8 cellular contexts compared by ENCODE assay signal in genomic region chr2:68463287-68463877, GRCh38. TPM values are rescaled to one million over a fixed set of nuclear protein-coding genes. Genes with fewer than 3 reads are reported as not detected.
DNase-seq lines count a peak whose midpoint lies in the region; ATAC-seq, FAIRE-seq and TF ChIP-seq lines count a peak whose summit lies in the region.

No MANE protein-coding gene starts in this region.

- H3K27ac Mint-ChIP-seq in MCF 10A (ENCODE audit: low read depth, unreplicated experiment) = no peak overlapping the region

- TF ChIP-seq CTCF in A549 (IDR thresholded peaks at IDR 0.05) (peak; percentile 94), GM12872 (IDR thresholded peaks at IDR 0.05; ENCODE audit: insufficient read depth, low read depth, low read length) (peak; percentile 65), MCF 10A (IDR thresholded peaks at IDR 0.05; ENCODE audit: unreplicated experiment) (peak; percentile 66), right lobe of liver (IDR thresholded peaks at IDR 0.05) (peak; percentile 76 to 83 (median 80))

- H3K4me3 Mint-ChIP-seq in MCF 10A (ENCODE audit: unreplicated experiment) = no peak overlapping the region

- H3K4me2 ChIP-seq in A549 = no peak overlapping the region

- POLR2A ChIA-PET in A549 (lab: Yijun Ruan, JAX) (interaction anchor here (0.6 to 1.0 kb wide), 3 partner anchors 10 to 462 kb away, joined by 5 to 6 read pairs (median 6); no protein-coding TSS in a partner anchor), MCF 10A (lab: Yijun Ruan, JAX) (interaction anchor here (0.5 to 2.4 kb wide), 11 partner anchors 10 to 462 kb away, joined by 3 to 7 read pairs (median 3); partner anchors contain the start of gene PPP3R1)

- H3K9me3 ChIP-seq in A549 = no peaks in the 10 kb centered on the region
- no peaks in the 10 kb centered on the region for H3K9me3 ChIP-seq in right lobe of liver

- FAIRE-seq in A549 (lab: Jason Lieb, UNC) = peak; percentile 80

- H3K27ac ChIP-seq in A549 = no peak overlapping the region
- no peak overlapping the region for H3K27ac ChIP-seq in right lobe of liver

- WGBS in A549 (ENCODE audit: missing lambda C conversion rate) = 0% methylated on average over 1 of the region's 1 CpG
- 0% methylated on average over 1 of the region's 1 CpG for WGBS in right lobe of liver (ENCODE audit: insufficient coverage, low coverage, low lambda C conversion rate, missing lambda C conversion rate)

- TF ChIP-seq EP300 in A549 (IDR thresholded peaks at IDR 0.05) = no peak

- no peaks in the 10 kb centered on the region for H3K27me3 ChIP-seq in right lobe of liver

- no peak for TF ChIP-seq POLR2A in A549 (IDR thresholded peaks at IDR 0.05; ENCODE audit: low read length)
- no peak for TF ChIP-seq POLR2A in right lobe of liver (IDR thresholded peaks at IDR 0.05)

- TF ChIP-seq RAD21 in A549 (conservative IDR thresholded peaks at IDR 0.05 in 1 of 2, IDR thresholded peaks at IDR 0.05 in 1 of 2) = peak; percentile 89 to 90

- ATAC-seq in A549 (no peak), right lobe of liver (peak in 2 of 4 donors; percentile 12 to 20), HG03196 (IDR thresholded peaks at IDR 0.05; ENCODE audit: unreplicated experiment) (no peak)

- peaks cover 10% of the 10 kb centered on the region for H3K36me3 Mint-ChIP-seq in MCF 10A (ENCODE audit: insufficient read depth, unreplicated experiment)

- H3K4me1 ChIP-seq in A549 (peaks cover 10% of the 10 kb centered on the region), right lobe of liver (peaks cover 0 to 13% (median 0%) of the 10 kb centered on the region in 4 donors)

- H3K4me1 Mint-ChIP-seq in MCF 10A (ENCODE audit: insufficient read depth, unreplicated experiment) = peaks cover 16% of the 10 kb centered on the region

- no peaks in the 10 kb centered on the region for H3K36me3 ChIP-seq in right lobe of liver

- no peaks in the 10 kb centered on the region for H3K27me3 Mint-ChIP-seq in MCF 10A (ENCODE audit: insufficient read depth, unreplicated experiment)

- no peak overlapping the region for H3K4me3 ChIP-seq in A549
- no peak overlapping the region for H3K4me3 ChIP-seq in right lobe of liver

- no TSS peak for BruUV-seq in MCF 10A (replicated peaks; lab: Mats Ljungman, UMichigan)

- CTCF ChIA-PET in A549 (lab: Yijun Ruan, JAX) = interaction anchor here (0.5 to 7.1 kb wide), 64 partner anchors 10 to 1335 kb away, joined by 3 to 87 read pairs (median 4); partner anchors contain the start of gene ARHGAP25
- CTCF ChIA-PET in MCF 10A (lab: Yijun Ruan, JAX) = interaction anchor here (0.6 to 5.3 kb wide), 35 partner anchors 10 to 942 kb away, joined by 3 to 49 read pairs (median 5); no protein-coding TSS in a partner anchor

- intact Hi-C loops in MCF 10A (cut with micrococcal nuclease) (loop anchor here (1.0 to 10.0 kb wide), 5 partner anchors 132 to 462 kb away; no protein-coding TSS in a partner anchor), right lobe of liver (cut with DNase I) (loop anchor here (10.0 kb wide), 2 partner anchors 251 to 461 kb away; no protein-coding TSS in a partner anchor)

- H3K9me3 Mint-ChIP-seq in MCF 10A (ENCODE audit: unreplicated experiment) = no peaks in the 10 kb centered on the region

- DNase-seq in A549 (ENCODE audit: low read depth in 1 of 2, low spot score in 1 of 2) (peak; percentile 44 to 70), NCI-H2171 treated with DMSO at 0.1 percent for 48 hours (lab: John Stamatoyannopoulos, UW) (peak; percentile 54), MCF 10A (ENCODE audit: unreplicated experiment) (peak; percentile 71), right lobe of liver (no peak), activated gamma-delta T cell treated with Interleukin-2 at 50 U/mL for 16 hours (no peak)
- no peak for DNase-seq in stimulated activated CD4-positive, alpha-beta T cell treated with anti-CD3 and anti-CD28 coated beads, Interleukin-2, amount 100 ng/mL, for 24 hours

TF ChIP-seq in A549, 52 proteins besides CTCF, POLR2A, EP300 and RAD21:
- TF ChIP-seq SMC3 (IDR thresholded peaks at IDR 0.05) = peak; percentile 61
- no peak for TF ChIP-seq E2F6 (IDR thresholded peaks at IDR 0.05; ENCODE audit: borderline replicate concordance, low read depth)

RNA-seq across cellular contexts. Expression of gene FBXO48, which starts 3.7 kb away (rescaled TPM):
- polyA plus RNA-seq in A549 (2011; rRNA removed) (1.4 and 2.1 TPM in 2 replicates), A549 (2017; fragmentation: RNase III; extraction: RNeasy Plus Mini Kit Qiagen cat#74134 plus additional on column Dnase treatment) (0.72 to 0.81 TPM (median 0.74 TPM) in 3 replicates)
- polyA plus RNA-seq in A549 (2012; cell fraction: cytosol; rRNA removed) = 0.26 and 0.35 TPM in 2 replicates
- 0.19 and 0.40 TPM in 2 replicates for polyA plus RNA-seq in A549 (2012; cell fraction: nucleus; rRNA removed)
- polyA minus RNA-seq in A549 (2011; rRNA and poly(A)+ RNA removed) = 0.63 and 0.70 TPM in 2 replicates
- total RNA-seq in MCF 10A (2022) (1.7 and 2.1 TPM in 2 replicates), right lobe of liver (1 to 10 TPM in 4 of 6 experiments, under 1 TPM in 2; 0.82 to 1.5 (median 1.2) TPM)

RNA-seq across cellular contexts. Expression of gene APLF, which starts 4.0 kb away (rescaled TPM):
- 2.1 and 2.8 TPM in 2 replicates for polyA plus RNA-seq in A549 (2011; rRNA removed)
- 0.41 and 0.45 TPM in 2 replicates for polyA plus RNA-seq in A549 (2012; cell fraction: cytosol; rRNA removed)
- 0.25 and 0.39 TPM in 2 replicates for polyA plus RNA-seq in A549 (2012; cell fraction: nucleus; rRNA removed)
- polyA plus RNA-seq in A549 (2017; fragmentation: RNase III; extraction: RNeasy Plus Mini Kit Qiagen cat#74134 plus additional on column Dnase treatment) = 1.5 to 1.8 TPM (median 1.5 TPM) in 3 replicates
- polyA minus RNA-seq in A549 (2011; rRNA and poly(A)+ RNA removed) = 3.3 and 4.1 TPM in 2 replicates
- total RNA-seq in MCF 10A (2022) = 4.0 TPM in 2 replicates
- total RNA-seq in right lobe of liver = 1 to 10 TPM; 1.3 to 2.3 (median 1.9) TPM

Comparison
In these comparisons a context has a peak if more than half of its experiments do, and no peak if none do; other contexts are left out.
1. DNase-seq: peak in A549 (2 of 2), NCI-H2171 treated with DMSO at 0.1 percent for 48 hours (single experiment) and MCF 10A (single experiment); none in right lobe of liver (0 of 3), activated gamma-delta T cell treated with Interleukin-2 at 50 U/mL for 16 hours (single experiment) and stimulated activated CD4-positive, alpha-beta T cell treated with anti-CD3 and anti-CD28 coated beads, Interleukin-2, amount 100 ng/mL, for 24 hours (0 of 2).
2. Peak in every context shown above with its lines, with median percentiles within 50 percentile points of each other: CTCF ChIP-seq.